In the genomic region with DNA sequence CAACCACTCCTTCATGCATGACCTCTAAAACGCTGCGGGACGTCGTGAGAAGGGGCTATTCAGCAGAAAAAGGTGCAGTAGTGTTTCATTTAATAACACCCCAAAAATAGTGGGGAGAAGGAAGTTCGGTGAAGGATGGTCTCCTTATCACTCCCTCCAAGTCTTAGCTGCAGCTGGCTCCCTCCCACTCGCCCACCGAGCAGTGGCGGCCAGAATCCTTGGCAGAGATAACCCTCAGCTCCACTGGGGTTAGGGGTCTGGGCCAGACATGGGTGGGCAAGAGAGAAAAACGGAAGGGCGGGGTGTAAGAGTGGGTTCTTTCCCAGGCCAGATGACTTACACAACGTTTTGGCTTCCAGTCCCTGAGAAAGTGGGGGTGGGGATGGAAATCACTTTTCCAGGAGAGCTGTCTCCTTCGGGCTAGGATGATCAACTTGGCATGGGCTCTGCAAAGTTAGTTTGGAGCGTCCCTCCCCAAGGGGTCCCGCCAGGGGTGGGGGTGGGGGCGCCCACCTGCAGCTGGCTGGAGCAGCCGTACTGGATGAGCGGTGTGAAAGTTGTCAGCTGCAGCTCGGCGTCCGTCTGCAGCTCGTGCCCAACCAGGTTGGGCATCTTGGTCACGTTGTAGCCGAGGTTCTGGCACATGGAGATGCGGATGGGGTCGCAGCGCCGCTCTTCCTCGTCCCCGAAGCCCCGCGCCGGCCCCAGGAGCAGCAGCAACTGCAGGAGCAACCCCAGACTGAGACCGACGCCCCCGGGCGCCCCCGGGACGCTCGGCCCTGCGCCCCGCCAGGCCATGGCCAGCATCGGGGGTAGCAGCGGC, we compare ENCODE assay signal across 8 cellular contexts. TPM values are rescaled to one million over a fixed set of nuclear protein-coding genes. Genes with fewer than 3 reads are reported as not detected.
DNase-seq lines count a peak whose midpoint lies in the region; ATAC-seq and TF ChIP-seq lines count a peak whose summit lies in the region.

No MANE protein-coding gene starts in this region.

- H3K4me1 Mint-ChIP-seq in activated CD8-positive, alpha-beta T cell treated with anti-CD3 and anti-CD28 coated beads for 36 hours (ENCODE audit: low read depth): peaks cover 10% of the 10 kb centered on the region

- CTCF ChIA-PET in activated CD8-positive, alpha-beta T cell treated with anti-CD3 and anti-CD28 coated beads for 36 hours (lab: Charles Lee): interaction anchor here (1.3 to 3.6 kb wide), 5 partner anchors 11 to 399 kb away, joined by 3 to 17 read pairs (median 5); no protein-coding TSS in a partner anchor

- ATAC-seq in HG02981 (IDR thresholded peaks at IDR 0.05; ENCODE audit: unreplicated experiment) (peak; percentile 1), sciatic nerve (peak; percentile 3), HG03175 (IDR thresholded peaks at IDR 0.05; ENCODE audit: unreplicated experiment) (no peak)
- no peak for ATAC-seq in activated CD8-positive, alpha-beta T cell treated with anti-CD3 and anti-CD28 coated beads for 36 hours

- no peak for TF ChIP-seq CTCF in activated CD8-positive, alpha-beta T cell treated with anti-CD3 and anti-CD28 coated beads for 36 hours (IDR thresholded peaks at IDR 0.05)
- TF ChIP-seq CTCF in right atrium auricular region (IDR thresholded peaks at IDR 0.05): no peak

- H3K27ac Mint-ChIP-seq in activated CD8-positive, alpha-beta T cell treated with anti-CD3 and anti-CD28 coated beads for 36 hours: no peak overlapping the region

- no peaks in the 10 kb centered on the region for H3K36me3 Mint-ChIP-seq in activated CD8-positive, alpha-beta T cell treated with anti-CD3 and anti-CD28 coated beads for 36 hours (ENCODE audit: low read depth)

- no peaks in the 10 kb centered on the region for H3K9me3 Mint-ChIP-seq in activated CD8-positive, alpha-beta T cell treated with anti-CD3 and anti-CD28 coated beads for 36 hours

- intact Hi-C loops in activated CD8-positive, alpha-beta T cell treated with anti-CD3 and anti-CD28 coated beads for 36 hours (cut with micrococcal nuclease): no loop called here
- intact Hi-C loops in sciatic nerve (cut with DNase I): no loop called here

- H3K36me3 ChIP-seq in right atrium auricular region: peaks cover 14% of the 10 kb centered on the region

- H3K9me3 ChIP-seq in right atrium auricular region: no peaks in the 10 kb centered on the region

- H3K4me1 ChIP-seq in right atrium auricular region: peaks cover 0 to 60% of the 10 kb centered on the region in 2 donors

- peaks cover 38% of the 10 kb centered on the region for H3K27me3 Mint-ChIP-seq in activated CD8-positive, alpha-beta T cell treated with anti-CD3 and anti-CD28 coated beads for 36 hours

- peak overlapping the region; percentile 92 to 94 for H3K27ac ChIP-seq in right atrium auricular region

- POLR2A ChIA-PET in activated CD8-positive, alpha-beta T cell treated with anti-CD3 and anti-CD28 coated beads for 36 hours (lab: Charles Lee): no interaction called here

- peak overlapping the region; percentile 76 to 92 for H3K4me3 ChIP-seq in right atrium auricular region

- H3K4me3 Mint-ChIP-seq in activated CD8-positive, alpha-beta T cell treated with anti-CD3 and anti-CD28 coated beads for 36 hours: peak overlapping the region; percentile 48

- H3K27me3 ChIP-seq in right atrium auricular region: no peaks in the 10 kb centered on the region

- DNase-seq in GM03348 (ENCODE audit: low spot score) (peak; percentile 37), right atrium auricular region (ENCODE audit: low spot score) (no peak), sciatic nerve (ENCODE audit: low spot score) (peak; percentile 65), NCI-H2029 (lab: John Stamatoyannopoulos, UW) (no peak), NCI-H146 (lab: John Stamatoyannopoulos, UW) (no peak)
- DNase-seq in activated CD8-positive, alpha-beta T cell treated with anti-CD3 and anti-CD28 coated beads for 36 hours: peak; percentile 3

RNA-seq across cellular contexts. Expression of gene FZD4, which starts 0.7 kb away (rescaled TPM):
- total RNA-seq in activated CD8-positive, alpha-beta T cell treated with anti-CD3 and anti-CD28 coated beads for 36 hours: under 1 TPM; 0.07 to 0.16 TPM
- total RNA-seq in right atrium auricular region: 10 to 100 TPM; 22.6 to 32.5 TPM
- total RNA-seq in sciatic nerve: 40.7 TPM

Comparison
In these comparisons a context has a peak if more than half of its experiments do, and no peak if none do; other contexts are left out.
1. DNase-seq: peak in GM03348 (single experiment), activated CD8-positive, alpha-beta T cell treated with anti-CD3 and anti-CD28 coated beads for 36 hours (single experiment) and sciatic nerve (single experiment); none in right atrium auricular region (single experiment), NCI-H2029 (single experiment) and NCI-H146 (single experiment).
2. ATAC-seq: peak in HG02981 (single experiment) and sciatic nerve (single experiment); none in activated CD8-positive, alpha-beta T cell treated with anti-CD3 and anti-CD28 coated beads for 36 hours (single experiment) and HG03175 (single experiment).
3. RNA of gene FZD4, which starts 0.7 kb away (total RNA-seq): 40.7 TPM in sciatic nerve (single experiment) and 22.6 to 32.5 TPM in right atrium auricular region; 0.07 to 0.16 TPM in activated CD8-positive, alpha-beta T cell treated with anti-CD3 and anti-CD28 coated beads for 36 hours; every median in the first group is over 10 times any median in the second.